Comparison of ENCODE assay signal across 17 cellular contexts in the genomic region with DNA sequence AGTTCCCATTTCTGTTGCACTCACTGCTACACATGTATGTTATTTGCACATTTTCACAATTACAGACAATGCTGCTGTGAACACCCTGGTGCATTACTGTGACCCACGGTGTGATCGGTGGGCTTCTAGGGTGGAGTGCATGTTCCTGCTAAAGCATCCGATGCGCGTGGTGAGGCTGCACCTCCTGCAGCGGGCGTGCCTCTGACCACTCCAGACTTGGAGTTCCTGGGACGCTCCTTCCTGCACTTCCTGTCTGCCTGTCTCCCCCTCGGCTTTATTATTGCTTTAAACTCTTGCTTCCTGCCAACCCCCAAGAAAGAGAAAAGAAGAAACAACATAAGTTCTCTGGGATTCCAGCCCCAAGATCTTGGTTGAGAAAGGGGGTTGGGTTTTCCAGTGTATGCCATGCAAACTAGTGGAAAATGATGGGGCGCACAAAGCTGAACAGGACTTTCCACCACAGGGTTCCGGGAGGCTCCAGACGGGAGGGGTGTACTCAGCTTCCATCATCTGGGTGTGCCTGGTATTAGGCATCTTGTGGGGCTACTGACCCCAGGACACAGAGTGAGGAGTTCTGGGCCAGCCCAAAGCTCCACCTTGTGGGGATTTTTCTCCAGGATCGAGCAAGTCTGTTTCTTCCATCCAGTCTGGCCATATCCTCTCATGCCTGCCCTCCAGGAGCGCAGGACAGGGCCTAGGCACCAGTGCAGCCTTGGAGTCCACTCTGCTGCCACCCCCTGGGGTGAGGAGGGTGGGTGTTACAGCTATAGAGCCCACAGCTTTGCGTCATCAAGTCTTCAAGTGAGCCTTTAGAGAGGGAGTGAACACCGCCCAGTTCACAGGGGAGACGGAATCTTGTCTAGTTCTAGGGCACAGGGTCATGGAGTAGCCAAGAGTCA. TPM values are rescaled to one million over a fixed set of nuclear protein-coding genes. Genes with fewer than 3 reads are reported as not detected.
DNase-seq lines count a peak whose midpoint lies in the region; ATAC-seq, FAIRE-seq and TF ChIP-seq lines count a peak whose summit lies in the region.
"Had no signal": no experiment of that assay in that cellular context is flagged by ENCODE, and none has a peak within 500 bp of the region (broad histone marks: within the 10 kb centered on the region; RNA-seq: fewer than 3 reads in every experiment).

No MANE protein-coding gene starts in this region.

- H3K14ac ChIP-seq in H1 (ENCODE audit: insufficient read length) = no peak overlapping the region

- H4K8ac ChIP-seq in H1 (ENCODE audit: extremely low read depth, insufficient read depth, low read length) = no peak overlapping the region

- H3K9ac ChIP-seq in H1 (replicated peaks in 1 of 4; ENCODE audit: extremely low read depth in 1 of 4, low read depth in 3 of 4, low read length in 3 of 4) = no peak overlapping the region

- peaks cover 21 to 43% (median 26%) of the 10 kb centered on the region in 4 experiments for H3K36me3 ChIP-seq in H1 (ENCODE audit: control insufficient read depth in 2 of 4, insufficient read depth in 4 of 4, low read length in 3 of 4)

- H3K4me1 Mint-ChIP-seq in natural killer cell treated with Interleukin-12 subunit alpha and Interleukin-12 subunit beta and Interleukin-15 and Interleukin-18, amount 100 ng/mL, for 72 hours (ENCODE audit: low read depth in 2 of 2) = peaks cover 2 to 7% of the 10 kb centered on the region in 2 donors

- peaks cover 0 to 11% of the 10 kb centered on the region in 2 experiments for H4K20me1 ChIP-seq in H1 (replicated peaks in 1 of 2; ENCODE audit: control insufficient read depth in 1 of 2, insufficient read depth in 2 of 2, low read length in 2 of 2)

- no peak overlapping the region for H3K56ac ChIP-seq in H1 (replicated peaks; ENCODE audit: insufficient read length, low read depth, low read length)

- TF ChIP-seq CTCF in D721Med (IDR thresholded peaks at IDR 0.05; ENCODE audit: insufficient read depth, missing control alignments) (peak; percentile 4), LNCaP clone FGC (IDR thresholded peaks at IDR 0.05; ENCODE audit: control insufficient read depth, extremely low read depth, insufficient read depth) (0 out of 2 replicates have a peak, but pooled peaks have one; percentile 9), H1 (IDR thresholded peaks at IDR 0.05; ENCODE audit: control extremely low read depth in 1 of 3, insufficient read depth in 1 of 3, low read depth in 1 of 3, low read length in 3 of 3) (peak in 2 of 3 experiments; percentile 13 to 37; a peak in 3 of 4 replicates), omental fat pad (IDR thresholded peaks at IDR 0.05) (no peak)

- peak in 1 of 2 experiments; percentile 19; a peak in 1 of 3 replicates for TF ChIP-seq POLR2A in H1 (IDR thresholded peaks at IDR 0.05; ENCODE audit: control extremely low read depth in 1 of 2, low read depth in 2 of 2, low read length in 2 of 2)

- FAIRE-seq in D721Med (lab: Jason Lieb, UNC) = no peak
- no peak for FAIRE-seq in H1 (lab: Jason Lieb, UNC)
- FAIRE-seq: GM12892 had no signal

- DNase-seq in D721Med (ENCODE audit: insufficient read length, low spot score) (no peak), LNCaP clone FGC (ENCODE audit: low read depth) (no peak), H1 (ENCODE audit: low read depth in 1 of 2, low spot score in 2 of 2) (no peak), NOMO-1 treated with dmso at 0.1 percent for 144 hours (lab: John Stamatoyannopoulos, UW; ENCODE audit: unreplicated experiment) (no peak), omental fat pad (ENCODE audit: low spot score) (no peak)
- no peak for DNase-seq in natural killer cell treated with Interleukin-12 subunit alpha and Interleukin-12 subunit beta and Interleukin-15 and Interleukin-18, amount 100 ng/mL, for 72 hours (ENCODE audit: low spot score)
- no peak for DNase-seq in stimulated activated CD4-positive, alpha-beta T cell treated with anti-CD3 and anti-CD28 coated beads, Interleukin-12 subunit alpha, Interleukin-12 subunit beta, amount 100 ng/mL, for 4 hours
- no peak for DNase-seq in stimulated activated naive CD4-positive, alpha-beta T cell (lab: John Stamatoyannopoulos, UW)
- DNase-seq: activated CD8-positive, alpha-beta memory T cell treated with anti-CD3 and anti-CD28 coated beads for 24 hours; amniotic stem cell; Calu3; effector CD8-positive, alpha-beta T cell; NCI-H2107; substantia nigra had no signal

- H3K4me3 ChIP-seq in LNCaP clone FGC (ENCODE audit: low read depth, low read length) (no peak overlapping the region), H1 (ENCODE audit: extremely low read depth in 1 of 4, insufficient read depth in 2 of 4, low read depth in 3 of 4, low read length in 4 of 4) (no peak overlapping the region)

- H3K36me3 Mint-ChIP-seq in natural killer cell treated with Interleukin-12 subunit alpha and Interleukin-12 subunit beta and Interleukin-15 and Interleukin-18, amount 100 ng/mL, for 72 hours = peaks cover 4% of the 10 kb centered on the region

- H3K27me3 Mint-ChIP-seq in natural killer cell treated with Interleukin-12 subunit alpha and Interleukin-12 subunit beta and Interleukin-15 and Interleukin-18, amount 100 ng/mL, for 72 hours = no peaks in the 10 kb centered on the region
- H3K27me3 Mint-ChIP-seq: memory B cell had no signal

- H3K9me3 Mint-ChIP-seq in natural killer cell treated with Interleukin-12 subunit alpha and Interleukin-12 subunit beta and Interleukin-15 and Interleukin-18, amount 100 ng/mL, for 72 hours = no peaks in the 10 kb centered on the region
- H3K9me3 Mint-ChIP-seq: memory B cell; T-helper 1 cell treated with Interleukin-12 subunit alpha and Interleukin-12 subunit beta and Interleukin-4 antibody, amounts not matched to agents 30 μg/mL and 1 μg/mL, for 36 hours had no signal

- no peak overlapping the region for H2AFZ ChIP-seq in H1 (ENCODE audit: low read length)

- no peak overlapping the region for H3K23ac ChIP-seq in H1 (ENCODE audit: insufficient read length)

- H3K27ac Mint-ChIP-seq in natural killer cell treated with Interleukin-12 subunit alpha and Interleukin-12 subunit beta and Interleukin-15 and Interleukin-18, amount 100 ng/mL, for 72 hours = no peak overlapping the region
- H3K27ac Mint-ChIP-seq: memory B cell; T-helper 1 cell treated with Interleukin-12 subunit alpha and Interleukin-12 subunit beta and Interleukin-4 antibody, amounts not matched to agents 30 μg/mL and 1 μg/mL, for 36 hours had no signal

- H2BK15ac ChIP-seq in H1 (ENCODE audit: low read length) = no peak overlapping the region

- 0 out of 2 replicates have a peak overlapping the region, but pooled peaks have one; percentile 44 for H2BK12ac ChIP-seq in H1 (ENCODE audit: low read depth, low read length)

- H2BK120ac ChIP-seq in H1 (replicated peaks; ENCODE audit: low read depth, low read length) = no peak overlapping the region

- no peak overlapping the region for H2AK5ac ChIP-seq in H1 (ENCODE audit: low read depth, low read length)

- WGBS in H1 (ENCODE audit: extremely low coverage in 1 of 2, insufficient coverage in 1 of 2, insufficient read length in 1 of 2, insufficient replicate concordance in 2 of 2, low coverage in 1 of 2, low lambda C conversion rate in 2 of 2, missing lambda C conversion rate in 1 of 2), 2 experiments = 91% methylated on average over 17 of the region's 17 CpGs; no CpG with 5 or more reads in 1 of the 2 experiments

- no peak overlapping the region for H3K18ac ChIP-seq in H1 (ENCODE audit: extremely low read depth, low read length)

- H3K27me3 ChIP-seq in H1 (replicated peaks in 1 of 4; ENCODE audit: control insufficient read depth in 3 of 4, extremely low read depth in 1 of 4, insufficient read depth in 3 of 4, low read length in 3 of 4) = no peaks in the 10 kb centered on the region

- TF ChIP-seq RAD21 in H1 (IDR thresholded peaks at IDR 0.05 in 1 of 2, conservative IDR thresholded peaks at IDR 0.05 in 1 of 2; ENCODE audit: low read depth in 2 of 2, low read length in 2 of 2) = peak; percentile 35 to 50; a peak in 3 of 4 replicates

- no peak overlapping the region for H3K27ac ChIP-seq in H1 (ENCODE audit: low read depth, low read length)

- H2BK20ac ChIP-seq in H1 (ENCODE audit: low read length) = no peak overlapping the region; the same call in 1 of the 2 replicates

- no peak overlapping the region for H3K4me2 ChIP-seq in H1 (ENCODE audit: insufficient read depth in 1 of 2, low read depth in 2 of 2, low read length in 2 of 2)

- no peaks in the 10 kb centered on the region for H3K23me2 ChIP-seq in H1 (ENCODE audit: low read depth, low read length)

- H3K4ac ChIP-seq in H1 (replicated peaks; ENCODE audit: insufficient read length, low read depth, low read length) = no peak overlapping the region

- no peak overlapping the region for H4K5ac ChIP-seq in H1 (ENCODE audit: insufficient read length, low read depth, low read length)

- H3K4me3 Mint-ChIP-seq in natural killer cell treated with Interleukin-12 subunit alpha and Interleukin-12 subunit beta and Interleukin-15 and Interleukin-18, amount 100 ng/mL, for 72 hours = no peak overlapping the region
- H3K4me3 Mint-ChIP-seq: memory B cell; T-helper 1 cell treated with Interleukin-12 subunit alpha and Interleukin-12 subunit beta and Interleukin-4 antibody, amounts not matched to agents 30 μg/mL and 1 μg/mL, for 36 hours had no signal

- TF ChIP-seq EP300 in H1 (IDR thresholded peaks at IDR 0.05; ENCODE audit: borderline replicate concordance in 1 of 2, low read depth in 2 of 2, low read length in 2 of 2) = no peak

- no peaks in the 10 kb centered on the region for H3K9me3 ChIP-seq in H1 (ENCODE audit: insufficient read depth in 2 of 2, low read depth in 1 of 2, low read length in 1 of 2)

- CTCF ChIA-PET in H1 (lab: Charles Lee; ENCODE audit: partially characterized antibody) = interaction anchor here (0.6 to 6.5 kb wide), 22 partner anchors 10 to 1557 kb away, joined by 3 to 83 read pairs (median 4); partner anchors contain the start of gene RPL32

- no peaks in the 10 kb centered on the region for H3K79me1 ChIP-seq in H1 (ENCODE audit: low read depth, low read length)

- H2BK5ac ChIP-seq in H1 (ENCODE audit: low read depth, low read length) = peak overlapping the region; percentile 40; the same call in 1 of the 2 replicates

- H3K79me2 ChIP-seq in H1 (ENCODE audit: control insufficient read depth in 1 of 2, insufficient read depth in 2 of 2, low read length in 2 of 2) = no peaks in the 10 kb centered on the region

- peaks cover 0 to 10% (median 4%) of the 10 kb centered on the region in 4 experiments; a peak in 4 of 7 replicates for H3K4me1 ChIP-seq in H1 (replicated peaks in 1 of 4; ENCODE audit: control insufficient read depth in 3 of 4, insufficient read depth in 4 of 4, low read length in 3 of 4)

- POLR2A ChIA-PET in H1 (lab: Charles Lee; ENCODE audit: partially characterized antibody) = interaction anchor here (0.7 to 28.5 kb wide), 7 partner anchors 4 to 78 kb away, joined by 3 to 661 read pairs (median 30); partner anchors contain the start of genes CAND2 and RPL32

- H4K91ac ChIP-seq in H1 (replicated peaks; ENCODE audit: insufficient read length, low read length) = no peak overlapping the region

- peak; percentile 7 to 19 for ATAC-seq in natural killer cell treated with Interleukin-12 subunit alpha and Interleukin-12 subunit beta and Interleukin-15 and Interleukin-18, amount 100 ng/mL, for 72 hours
- no peak for ATAC-seq in omental fat pad (ENCODE audit: low FRiP score)

RNA-seq across cellular contexts. Expression of gene RPL32, which starts 11.2 kb away (rescaled TPM):
- total RNA-seq in H1 (2021; fragmentation: NEBNext Ultra II Directional; extraction: Animal tissue kit (Norgen Biotek cat#: 25700)) = 1,954 and 2,043 TPM in 2 replicates
- polyA plus RNA-seq in H1 (2011; rRNA removed) = 995 and 1,443 TPM in 2 replicates
- 2,045 TPM for polyA plus RNA-seq in H1 (2011; cell fraction: cytosol; rRNA removed)
- 1,718 TPM for polyA plus RNA-seq in H1 (2011; cell fraction: nucleus; rRNA removed)
- polyA plus RNA-seq in H1 (2012, experiment 1 of 2) = 3,098 to 3,462 TPM (median 3,192 TPM) in 4 replicates
- 2,207 TPM for polyA plus RNA-seq in H1 (2012, experiment 2 of 2)
- polyA plus RNA-seq in H1 (2013, experiment 1 of 2) = 1,804 TPM
- polyA plus RNA-seq in H1 (2013, experiment 2 of 2) = 1,790 TPM
- 1,055 and 1,349 TPM in 2 replicates for polyA minus RNA-seq in H1 (2011; rRNA and poly(A)+ RNA removed)
- 973 TPM for polyA minus RNA-seq in H1 (2011; cell fraction: cytosol; rRNA and poly(A)+ RNA removed)
- 656 TPM for polyA minus RNA-seq in H1 (2011; cell fraction: nucleus; rRNA and poly(A)+ RNA removed)
- total RNA-seq in natural killer cell treated with Interleukin-12 subunit alpha and Interleukin-12 subunit beta and Interleukin-15 and Interleukin-18, amount 100 ng/mL, for 72 hours = 1,000 to 10,000 TPM; 1,132 to 1,133 TPM
- total RNA-seq in omental fat pad = 1,000 to 10,000 TPM in 1 of 4 donors, 100 to 1,000 TPM in 3; 796 to 1,017 (median 855) TPM

RNA-seq across cellular contexts. Expression of gene CAND2, which starts 33.7 kb away (rescaled TPM):
- total RNA-seq in H1 (2021; fragmentation: NEBNext Ultra II Directional; extraction: Animal tissue kit (Norgen Biotek cat#: 25700)) = 8.7 and 11.2 TPM in 2 replicates
- 8.7 and 12.0 TPM in 2 replicates for polyA plus RNA-seq in H1 (2011; rRNA removed)
- 9.2 TPM for polyA plus RNA-seq in H1 (2011; cell fraction: cytosol; rRNA removed)
- 20.3 TPM for polyA plus RNA-seq in H1 (2011; cell fraction: nucleus; rRNA removed)
- 5.3 to 10.4 TPM (median 9.1 TPM) in 4 replicates for polyA plus RNA-seq in H1 (2012, experiment 1 of 2)
- 7.4 TPM for polyA plus RNA-seq in H1 (2012, experiment 2 of 2)
- polyA plus RNA-seq in H1 (2013, experiment 1 of 2) = 4.0 TPM
- 3.4 TPM for polyA plus RNA-seq in H1 (2013, experiment 2 of 2)
- polyA minus RNA-seq in H1 (2011; rRNA and poly(A)+ RNA removed) = 11.0 and 15.6 TPM in 2 replicates
- 7.3 TPM for polyA minus RNA-seq in H1 (2011; cell fraction: cytosol; rRNA and poly(A)+ RNA removed)
- polyA minus RNA-seq in H1 (2011; cell fraction: nucleus; rRNA and poly(A)+ RNA removed) = 17.4 TPM
- total RNA-seq in natural killer cell treated with Interleukin-12 subunit alpha and Interleukin-12 subunit beta and Interleukin-15 and Interleukin-18, amount 100 ng/mL, for 72 hours = under 1 TPM; 0.45 to 0.62 TPM
- total RNA-seq in omental fat pad = 1 to 10 TPM; 2.2 to 6.8 (median 4.9) TPM
- total RNA-seq: Calu3 had no signal

Comparison
In these comparisons a context has a peak if more than half of its experiments do, and no peak if none do; other contexts are left out.
1. CTCF ChIP-seq: peak in D721Med (single experiment), LNCaP clone FGC (single experiment) and H1 (2 of 3); none in omental fat pad (0 of 3).